ENCODE assay signal across 36 cellular contexts in genomic region chr10:49038711-49039110, GRCh38.
"Had no signal": no experiment of that assay in that cellular context is flagged by ENCODE, and none has a peak within 500 bp of the region (broad histone marks: within the 10 kb centered on the region; RNA-seq: fewer than 3 reads in every experiment).

No MANE protein-coding gene starts in this region.

- H3K27ac Mint-ChIP-seq: activated B cell treated with CpG ODN at 0.5 μM for 24 hours; activated CD4-positive, alpha-beta memory T cell treated with anti-CD3 and anti-CD28 coated beads, Interleukin-2, amount 10 ng/mL, durations not matched to agents 7 days and 5 days; activated CD4-positive, alpha-beta T cell treated with anti-CD3 and anti-CD28 coated beads for 36 hours; activated CD4-positive, alpha-beta T cell treated with anti-CD3 and anti-CD28 coated beads, Interleukin-2, amount 10 ng/mL, durations not matched to agents 7 days and 5 days; activated CD8-positive, alpha-beta memory T cell treated with anti-CD3 and anti-CD28 coated beads, Interleukin-2, amount 10 ng/mL, durations not matched to agents 7 days and 5 days; activated CD8-positive, alpha-beta T cell treated with anti-CD3 and anti-CD28 coated beads, Interleukin-2, amount 10 ng/mL, durations not matched to agents 7 days and 5 days; activated naive CD4-positive, alpha-beta T cell treated with anti-CD3 and anti-CD28 coated beads, Interleukin-2, amount 10 ng/mL, durations not matched to agents 7 days and 5 days; activated naive CD4-positive, alpha-beta T cell treated with anti-CD3 and anti-CD28 coated beads, Interleukin-2, amount 50 U/mL, for 24 hours; activated naive CD8-positive, alpha-beta T cell; activated naive CD8-positive, alpha-beta T cell treated with anti-CD3 and anti-CD28 coated beads, Interleukin-2, amount 10 ng/mL, durations not matched to agents 7 days and 5 days; activated naive CD8-positive, alpha-beta T cell treated with anti-CD3 and anti-CD28 coated beads, Interleukin-2, amount 50 U/mL, for 24 hours; activated T-cell treated with anti-CD3 and anti-CD28 coated beads, Interleukin-2, amount 50 U/mL, for 24 hours; activated T-helper 2 cell treated with anti-CD3 and anti-CD28 coated beads, Interferon-gamma antibody, Interleukin-2, Interleukin-4, amounts not matched to agents 10 μg/mL and 5 μg/mL and 100 μg/mL, durations not matched to agents 14 hours and 24 hours and 36 hours; T-helper 1 cell treated with Interleukin-12 subunit alpha and Interleukin-12 subunit beta and Interleukin-4 antibody, amounts not matched to agents 30 μg/mL and 1 μg/mL, for 36 hours; T-helper 2 cell treated with Interferon-gamma antibody and Interleukin-4, amounts not matched to agents 5 μg/mL and 100 μg/mL, for 36 hours had no signal

- H3K4me1 Mint-ChIP-seq: activated B cell treated with CpG ODN at 0.5 μM for 24 hours; activated CD4-positive, alpha-beta memory T cell treated with anti-CD3 and anti-CD28 coated beads, Interleukin-2, amount 10 ng/mL, durations not matched to agents 7 days and 5 days; activated CD8-positive, alpha-beta memory T cell treated with anti-CD3 and anti-CD28 coated beads, Interleukin-2, amount 10 ng/mL, durations not matched to agents 7 days and 5 days; activated naive CD4-positive, alpha-beta T cell treated with anti-CD3 and anti-CD28 coated beads, Interleukin-2, amount 10 ng/mL, durations not matched to agents 7 days and 5 days; activated naive CD4-positive, alpha-beta T cell treated with anti-CD3 and anti-CD28 coated beads, Interleukin-2, amount 50 U/mL, for 24 hours; activated naive CD8-positive, alpha-beta T cell treated with anti-CD3 and anti-CD28 coated beads, Interleukin-2, amount 10 ng/mL, durations not matched to agents 7 days and 5 days; activated naive CD8-positive, alpha-beta T cell treated with anti-CD3 and anti-CD28 coated beads, Interleukin-2, amount 50 U/mL, for 24 hours; brain; central memory CD8-positive, alpha-beta T cell had no signal

- H3K9me3 ChIP-seq: ascending aorta had no signal

- H3K27ac ChIP-seq: ascending aorta, cardiac muscle cell, VCaP had no signal

- H3K36me3 Mint-ChIP-seq: activated CD8-positive, alpha-beta memory T cell treated with anti-CD3 and anti-CD28 coated beads, Interleukin-2, amount 10 ng/mL, durations not matched to agents 7 days and 5 days; activated naive CD4-positive, alpha-beta T cell treated with anti-CD3 and anti-CD28 coated beads, Interleukin-2, amount 10 ng/mL, durations not matched to agents 7 days and 5 days; activated naive CD4-positive, alpha-beta T cell treated with anti-CD3 and anti-CD28 coated beads, Interleukin-2, amount 50 U/mL, for 24 hours; activated naive CD8-positive, alpha-beta T cell; activated naive CD8-positive, alpha-beta T cell treated with anti-CD3 and anti-CD28 coated beads, Interleukin-2, amount 10 ng/mL, durations not matched to agents 7 days and 5 days; brain had no signal

- DNase-seq: activated B cell treated with CpG ODN at 0.5 μM for 24 hours; activated CD4-positive, alpha-beta memory T cell treated with anti-CD3 and anti-CD28 coated beads, Interleukin-2, amount 10 ng/mL, durations not matched to agents 7 days and 5 days; activated CD4-positive, alpha-beta T cell treated with anti-CD3 and anti-CD28 coated beads for 1 hour; activated CD4-positive, alpha-beta T cell treated with anti-CD3 and anti-CD28 coated beads for 36 hours; activated CD4-positive, alpha-beta T cell treated with anti-CD3 and anti-CD28 coated beads for 48 hours; activated CD4-positive, alpha-beta T cell treated with anti-CD3 and anti-CD28 coated beads, Interleukin-2, amount 10 ng/mL, durations not matched to agents 7 days and 5 days; activated CD4-positive, alpha-beta T cell treated with anti-CD3 and anti-CD28 coated beads, Interleukin-2, amount 50 U/mL, for 48 hours; activated CD8-positive, alpha-beta memory T cell treated with anti-CD3 and anti-CD28 coated beads for 24 hours; activated CD8-positive, alpha-beta memory T cell treated with anti-CD3 and anti-CD28 coated beads, Interleukin-2, amount 10 ng/mL, durations not matched to agents 7 days and 5 days; activated CD8-positive, alpha-beta memory T cell treated with anti-CD3 and anti-CD28 coated beads, Interleukin-2, amount 50 U/mL, for 48 hours; activated CD8-positive, alpha-beta T cell treated with anti-CD3 and anti-CD28 coated beads, Interleukin-2, amount 10 ng/mL, durations not matched to agents 7 days and 5 days; activated effector memory CD4-positive, alpha-beta T cell treated with Interleukin-2 at 50 U/mL for 16 hours; activated gamma-delta T cell; activated naive CD4-positive, alpha-beta T cell treated with anti-CD3 and anti-CD28 coated beads, Interleukin-2, amount 10 ng/mL, durations not matched to agents 7 days and 5 days; activated naive CD4-positive, alpha-beta T cell treated with Interleukin-2 at 50 U/mL for 16 hours; activated naive CD8-positive, alpha-beta T cell treated with anti-CD3 and anti-CD28 coated beads, Interleukin-2, amount 10 ng/mL, durations not matched to agents 7 days and 5 days; activated naive CD8-positive, alpha-beta T cell treated with anti-CD3 and anti-CD28 coated beads, Interleukin-2, amount 50 U/mL, for 24 hours; activated T-cell treated with anti-CD3 and anti-CD28 coated beads, Interleukin-2, amount 50 U/mL, for 24 hours; activated T-cell treated with anti-CD3 and anti-CD28 coated beads, Interleukin-2, amount 50 U/mL, for 48 hours; amygdala; anterior cingulate cortex; caudate nucleus; SW 1271; T-helper 1 cell; T-helper 2 cell; T-helper 9 cell had no signal

- H3K27me3 Mint-ChIP-seq: activated naive CD4-positive, alpha-beta T cell treated with anti-CD3 and anti-CD28 coated beads, Interleukin-2, amount 50 U/mL, for 24 hours; activated naive CD8-positive, alpha-beta T cell; activated naive CD8-positive, alpha-beta T cell treated with anti-CD3 and anti-CD28 coated beads, Interleukin-2, amount 50 U/mL, for 24 hours; central memory CD8-positive, alpha-beta T cell had no signal

- H3K9me3 Mint-ChIP-seq: activated B cell treated with CpG ODN at 0.5 μM for 24 hours; activated CD4-positive, alpha-beta memory T cell treated with anti-CD3 and anti-CD28 coated beads, Interleukin-2, amount 10 ng/mL, durations not matched to agents 7 days and 5 days; activated CD4-positive, alpha-beta T cell treated with anti-CD3 and anti-CD28 coated beads, Interleukin-2, amount 10 ng/mL, durations not matched to agents 7 days and 5 days; activated naive CD4-positive, alpha-beta T cell treated with anti-CD3 and anti-CD28 coated beads, Interleukin-2, amount 10 ng/mL, durations not matched to agents 7 days and 5 days; activated naive CD4-positive, alpha-beta T cell treated with anti-CD3 and anti-CD28 coated beads, Interleukin-2, amount 50 U/mL, for 24 hours; activated naive CD8-positive, alpha-beta T cell treated with anti-CD3 and anti-CD28 coated beads, Interleukin-2, amount 10 ng/mL, durations not matched to agents 7 days and 5 days; activated naive CD8-positive, alpha-beta T cell treated with anti-CD3 and anti-CD28 coated beads, Interleukin-2, amount 50 U/mL, for 24 hours; activated T-cell treated with anti-CD3 and anti-CD28 coated beads, Interleukin-2, amount 50 U/mL, for 24 hours; activated T-helper 2 cell treated with anti-CD3 and anti-CD28 coated beads, Interferon-gamma antibody, Interleukin-2, Interleukin-4, amounts not matched to agents 10 μg/mL and 5 μg/mL and 100 μg/mL, durations not matched to agents 14 hours and 24 hours and 36 hours; brain; central memory CD8-positive, alpha-beta T cell; T-helper 1 cell treated with Interleukin-12 subunit alpha and Interleukin-12 subunit beta and Interleukin-4 antibody, amounts not matched to agents 30 μg/mL and 1 μg/mL, for 36 hours; T-helper 2 cell treated with Interferon-gamma antibody and Interleukin-4, amounts not matched to agents 5 μg/mL and 100 μg/mL, for 36 hours had no signal

- H3K4me3 Mint-ChIP-seq: activated B cell treated with CpG ODN at 0.5 μM for 24 hours; activated CD4-positive, alpha-beta memory T cell treated with anti-CD3 and anti-CD28 coated beads, Interleukin-2, amount 10 ng/mL, durations not matched to agents 7 days and 5 days; activated CD4-positive, alpha-beta T cell treated with anti-CD3 and anti-CD28 coated beads for 36 hours; activated CD4-positive, alpha-beta T cell treated with anti-CD3 and anti-CD28 coated beads, Interleukin-2, amount 10 ng/mL, durations not matched to agents 7 days and 5 days; activated CD8-positive, alpha-beta memory T cell treated with anti-CD3 and anti-CD28 coated beads, Interleukin-2, amount 10 ng/mL, durations not matched to agents 7 days and 5 days; activated CD8-positive, alpha-beta T cell treated with anti-CD3 and anti-CD28 coated beads, Interleukin-2, amount 10 ng/mL, durations not matched to agents 7 days and 5 days; activated naive CD4-positive, alpha-beta T cell treated with anti-CD3 and anti-CD28 coated beads, Interleukin-2, amount 10 ng/mL, durations not matched to agents 7 days and 5 days; activated naive CD4-positive, alpha-beta T cell treated with anti-CD3 and anti-CD28 coated beads, Interleukin-2, amount 50 U/mL, for 24 hours; activated naive CD8-positive, alpha-beta T cell; activated naive CD8-positive, alpha-beta T cell treated with anti-CD3 and anti-CD28 coated beads, Interleukin-2, amount 10 ng/mL, durations not matched to agents 7 days and 5 days; activated naive CD8-positive, alpha-beta T cell treated with anti-CD3 and anti-CD28 coated beads, Interleukin-2, amount 50 U/mL, for 24 hours; activated T-cell treated with anti-CD3 and anti-CD28 coated beads, Interleukin-2, amount 50 U/mL, for 24 hours; brain; central memory CD8-positive, alpha-beta T cell; T-helper 1 cell treated with Interleukin-12 subunit alpha and Interleukin-12 subunit beta and Interleukin-4 antibody, amounts not matched to agents 30 μg/mL and 1 μg/mL, for 36 hours; T-helper 2 cell treated with Interferon-gamma antibody and Interleukin-4, amounts not matched to agents 5 μg/mL and 100 μg/mL, for 36 hours had no signal

- H3K4me3 ChIP-seq: ascending aorta, cardiac muscle cell had no signal

- H3K4me1 ChIP-seq: ascending aorta had no signal

- ATAC-seq: activated CD4-positive, alpha-beta T cell treated with anti-CD3 and anti-CD28 coated beads for 36 hours; activated CD8-positive, alpha-beta memory T cell treated with anti-CD3 and anti-CD28 coated beads, Interleukin-2, amount 10 ng/mL, durations not matched to agents 7 days and 5 days; activated CD8-positive, alpha-beta T cell treated with anti-CD3 and anti-CD28 coated beads, Interleukin-2, amount 10 ng/mL, durations not matched to agents 7 days and 5 days; activated naive CD8-positive, alpha-beta T cell treated with anti-CD3 and anti-CD28 coated beads, Interleukin-2, amount 50 U/mL, for 24 hours had no signal

- H3K27me3 ChIP-seq: ascending aorta, cardiac muscle cell had no signal

- H3K36me3 ChIP-seq: cardiac muscle cell had no signal
